ENCODE assay signal across 8 cellular contexts in the genomic region with DNA sequence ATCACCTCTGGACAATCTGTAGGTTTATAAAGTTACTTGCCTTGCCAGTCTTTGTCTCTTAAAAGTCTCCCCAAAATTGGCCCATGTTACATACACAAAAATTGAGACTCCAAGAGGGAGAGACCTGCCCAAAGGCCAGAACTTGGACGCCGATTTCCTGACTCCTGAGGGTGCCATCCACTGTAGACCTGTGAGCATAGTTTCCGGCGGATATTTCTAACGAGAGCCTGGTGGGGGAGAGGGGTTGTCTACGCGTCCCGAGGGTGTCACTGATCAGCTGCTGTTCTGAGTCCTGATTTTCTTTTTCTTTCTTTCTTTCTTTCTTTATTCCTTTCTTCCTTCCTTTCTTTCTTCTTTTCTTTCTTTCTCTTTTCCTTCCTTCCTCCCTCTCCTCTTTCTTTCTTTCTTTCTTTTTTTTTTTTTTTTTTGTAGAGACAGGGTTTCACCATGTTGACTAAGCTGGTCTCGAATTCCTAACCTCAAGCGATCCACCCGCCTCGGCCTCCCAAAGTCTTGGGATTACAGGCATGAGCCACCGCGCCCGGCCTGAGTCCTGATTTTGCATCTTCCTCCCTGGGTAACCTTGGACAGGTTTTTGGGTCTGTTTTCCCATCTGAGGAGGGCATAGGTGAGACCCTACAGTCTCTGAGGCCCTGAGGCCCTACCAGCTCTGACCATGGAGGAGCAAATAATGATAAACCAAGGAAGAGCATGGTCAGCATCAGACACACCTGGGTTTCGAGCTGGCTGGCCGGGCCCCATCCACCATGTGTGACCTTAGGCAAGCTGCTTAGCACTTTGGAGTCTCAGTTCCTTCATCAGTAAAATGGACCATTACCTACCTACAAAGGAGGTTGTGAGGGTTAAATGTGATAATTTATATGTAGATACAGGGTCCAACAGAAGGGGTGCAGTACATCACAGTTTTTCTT. TPM values are rescaled to one million over a fixed set of nuclear protein-coding genes. Genes with fewer than 3 reads are reported as not detected.
DNase-seq lines count a peak whose midpoint lies in the region; ATAC-seq, FAIRE-seq and TF ChIP-seq lines count a peak whose summit lies in the region.

No MANE protein-coding gene starts in this region.

- TF ChIP-seq EP300 in SK-N-SH (IDR thresholded peaks at IDR 0.05; ENCODE audit: borderline replicate concordance in 1 of 2, low read depth in 1 of 2, low read length in 1 of 2) = no peak

- no peak for TF ChIP-seq CTCF in SK-N-SH (IDR thresholded peaks at IDR 0.05)
- TF ChIP-seq CTCF in RWPE2 (IDR thresholded peaks at IDR 0.05; ENCODE audit: poor library complexity, severe bottlenecking) = no peak

- WGBS in SK-N-SH (ENCODE audit: low lambda C conversion rate) = 85% methylated on average over 17 of the region's 17 CpGs

- CTCF ChIA-PET in SK-N-SH (lab: Yijun Ruan, JAX) = interaction anchor here (0.7 to 9.7 kb wide), 20 partner anchors 9 to 199 kb away, joined by 3 to 74 read pairs (median 4); partner anchors contain the start of gene CAMKK1

- peak overlapping the region; percentile 81; the same call in 1 of the 2 replicates for H2AFZ ChIP-seq in SK-N-SH (ENCODE audit: low read depth)

- H3K9me3 ChIP-seq in SK-N-SH = no peaks in the 10 kb centered on the region
- no peaks in the 10 kb centered on the region for H3K9me3 ChIP-seq in RWPE2 (ENCODE audit: severe bottlenecking)
- no peaks in the 10 kb centered on the region for H3K9me3 ChIP-seq in iPS-18a (ENCODE audit: control insufficient read depth, low read depth, low read length)
- H3K9me3 ChIP-seq in skeletal muscle satellite cell (replicated peaks; ENCODE audit: low read length) = no peaks in the 10 kb centered on the region

- no peaks in the 10 kb centered on the region for H3K9me2 ChIP-seq in SK-N-SH

- H3K9ac ChIP-seq in SK-N-SH (no peak overlapping the region), iPS-18a (ENCODE audit: low read length) (no peak overlapping the region), skeletal muscle satellite cell (ENCODE audit: low read depth, low read length) (no peak overlapping the region)

- H3K4me3 ChIP-seq in SK-N-SH (ENCODE audit: low read depth in 2 of 2, low read length in 1 of 2) (no peak overlapping the region), RWPE2 (ENCODE audit: severe bottlenecking) (peak overlapping the region; percentile 77), iPS-18a (ENCODE audit: low read length) (peak overlapping the region; percentile 46), skeletal muscle satellite cell (ENCODE audit: low read length) (no peak overlapping the region)

- no peak for TF ChIP-seq RAD21 in SK-N-SH (IDR thresholded peaks at IDR 0.05; ENCODE audit: low read length)

- ATAC-seq in SK-N-SH treated with all-trans-retinoic acid at 6 μM for 48 hours (no peak), RWPE2 (ENCODE audit: low read depth) (no peak), HG03097 (IDR thresholded peaks at IDR 0.05; ENCODE audit: low FRiP score, unreplicated experiment) (no peak)

- H3K36me3 ChIP-seq in SK-N-SH (replicated peaks in 1 of 2; ENCODE audit: control insufficient read depth in 1 of 2, insufficient read depth in 2 of 2, low read length in 1 of 2) (peaks cover 9 to 16% of the 10 kb centered on the region in 2 experiments), RWPE2 (ENCODE audit: low read depth) (peaks cover 24% of the 10 kb centered on the region), iPS-18a (ENCODE audit: control insufficient read depth, low read depth, low read length) (peaks cover 15% of the 10 kb centered on the region), skeletal muscle satellite cell (ENCODE audit: insufficient read depth, low read length) (peaks cover 17% of the 10 kb centered on the region)

- H3K27me3 ChIP-seq in SK-N-SH (ENCODE audit: insufficient read depth) (no peaks in the 10 kb centered on the region), RWPE2 (ENCODE audit: insufficient read depth, poor library complexity, severe bottlenecking) (no peaks in the 10 kb centered on the region), iPS-18a (ENCODE audit: control insufficient read depth, insufficient read depth, low read length) (no peaks in the 10 kb centered on the region), skeletal muscle satellite cell (ENCODE audit: control insufficient read depth, insufficient read depth, low read length) (peaks cover 4% of the 10 kb centered on the region)

- peaks cover 39% of the 10 kb centered on the region for H3K79me2 ChIP-seq in SK-N-SH (ENCODE audit: insufficient read depth)

- H3K27ac ChIP-seq in SK-N-SH (ENCODE audit: low read depth in 2 of 2, low read length in 1 of 2) (no peak overlapping the region), RWPE2 (ENCODE audit: poor library complexity, severe bottlenecking) (no peak overlapping the region), iPS-18a (ENCODE audit: low read length) (no peak overlapping the region)

- DNase-seq in SK-N-SH = no peak
- no peak for DNase-seq in RWPE2 (ENCODE audit: low spot score)
- no peak for DNase-seq in urothelium cell line (ENCODE audit: low spot score)
- DNase-seq in NCI-H2107 treated with DMSO at 0.1 percent for 48 hours (lab: John Stamatoyannopoulos, UW; ENCODE audit: unreplicated experiment) = no peak

- no peak for FAIRE-seq in urothelium cell line (lab: Jason Lieb, UNC)

- POLR2A ChIA-PET in SK-N-SH (lab: Yijun Ruan, JAX) = interaction anchor here (0.7 to 1.0 kb wide), 3 partner anchors 11 to 296 kb away, joined by 3 to 5 read pairs (median 4); partner anchors contain the start of genes CYB5D2 and ZZEF1

- H3K4me2 ChIP-seq in SK-N-SH (peak overlapping the region; percentile 56; the same call in 1 of the 2 replicates), skeletal muscle satellite cell (ENCODE audit: low read length) (peak overlapping the region; percentile 70)

- H4K20me1 ChIP-seq in SK-N-SH (ENCODE audit: insufficient read depth) = peaks cover 26% of the 10 kb centered on the region

- H3F3A ChIP-seq in SK-N-SH (replicated peaks; ENCODE audit: insufficient read depth) = no peaks in the 10 kb centered on the region

- H3K4me1 ChIP-seq in SK-N-SH (ENCODE audit: control insufficient read depth in 1 of 2, insufficient read depth in 2 of 2, low read depth in 1 of 2, low read length in 1 of 2) (peaks cover 3 to 9% of the 10 kb centered on the region in 2 experiments; a peak in 3 of 4 replicates), RWPE2 (ENCODE audit: insufficient read depth, poor library complexity, severe bottlenecking) (peaks cover 4% of the 10 kb centered on the region), iPS-18a (ENCODE audit: control insufficient read depth, low read depth, low read length) (peaks cover 3% of the 10 kb centered on the region), skeletal muscle satellite cell (ENCODE audit: control insufficient read depth, insufficient read depth, low read length) (no peaks in the 10 kb centered on the region)

TF ChIP-seq in SK-N-SH, 30 proteins besides CTCF, POLR2A, EP300 and RAD21:
- no peak for TF ChIP-seq RFX5 (IDR thresholded peaks at IDR 0.05; ENCODE audit: low read length)
- TF ChIP-seq, protein P1, sequence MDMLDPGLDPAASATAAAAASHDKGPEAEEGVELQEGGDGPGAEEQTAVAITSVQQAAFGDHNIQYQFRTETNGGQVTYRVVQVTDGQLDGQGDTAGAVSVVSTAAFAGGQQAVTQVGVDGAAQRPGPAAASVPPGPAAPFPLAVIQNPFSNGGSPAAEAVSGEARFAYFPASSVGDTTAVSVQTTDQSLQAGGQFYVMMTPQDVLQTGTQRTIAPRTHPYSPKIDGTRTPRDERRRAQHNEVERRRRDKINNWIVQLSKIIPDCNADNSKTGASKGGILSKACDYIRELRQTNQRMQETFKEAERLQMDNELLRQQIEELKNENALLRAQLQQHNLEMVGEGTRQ (IDR thresholded peaks at IDR 0.05; ENCODE audit: borderline replicate concordance, low read depth, low read length) = 0 out of 2 replicates have a peak, but pooled peaks have one; percentile 9
TF ChIP-seq in SK-N-SH: peak in this region for 1.

TF ChIP-seq in SK-N-SH treated with all-trans-retinoic acid at 6 μM for 48 hours, 23 proteins besides CTCF, POLR2A, EP300 and RAD21 (continues in another document):
- no peak for TF ChIP-seq CSDC2 (CRISPR knock-in tag; IDR thresholded peaks at IDR 0.05)
- no peak for TF ChIP-seq SNAI2 (CRISPR knock-in tag; IDR thresholded peaks at IDR 0.05)
- no peak for TF ChIP-seq BACH2 (CRISPR knock-in tag; IDR thresholded peaks at IDR 0.05; ENCODE audit: borderline replicate concordance)
- TF ChIP-seq ZNF8 (CRISPR knock-in tag; IDR thresholded peaks at IDR 0.05) = no peak
- TF ChIP-seq, protein P2, sequence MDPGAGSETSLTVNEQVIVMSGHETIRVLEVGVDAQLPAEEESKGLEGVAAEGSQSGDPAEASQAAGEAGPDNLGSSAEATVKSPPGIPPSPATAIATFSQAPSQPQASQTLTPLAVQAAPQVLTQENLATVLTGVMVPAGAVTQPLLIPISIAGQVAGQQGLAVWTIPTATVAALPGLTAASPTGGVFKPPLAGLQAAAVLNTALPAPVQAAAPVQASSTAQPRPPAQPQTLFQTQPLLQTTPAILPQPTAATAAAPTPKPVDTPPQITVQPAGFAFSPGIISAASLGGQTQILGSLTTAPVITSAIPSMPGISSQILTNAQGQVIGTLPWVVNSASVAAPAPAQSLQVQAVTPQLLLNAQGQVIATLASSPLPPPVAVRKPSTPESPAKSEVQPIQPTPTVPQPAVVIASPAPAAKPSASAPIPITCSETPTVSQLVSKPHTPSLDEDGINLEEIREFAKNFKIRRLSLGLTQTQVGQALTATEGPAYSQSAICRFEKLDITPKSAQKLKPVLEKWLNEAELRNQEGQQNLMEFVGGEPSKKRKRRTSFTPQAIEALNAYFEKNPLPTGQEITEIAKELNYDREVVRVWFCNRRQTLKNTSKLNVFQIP (CRISPR knock-in tag; IDR thresholded peaks at IDR 0.05; ENCODE audit: borderline replicate concordance, low read depth) = no peak

RNA-seq across cellular contexts. Expression of gene NCBP3, which starts 1.0 kb away (rescaled TPM):
- polyA plus RNA-seq in SK-N-SH (2012; rRNA removed) = 6.5 and 9.5 TPM in 2 replicates
- 7.4 and 9.4 TPM in 2 replicates for polyA plus RNA-seq in SK-N-SH (2012; cell fraction: cytosol; rRNA removed)
- 16.2 and 29.3 TPM in 2 replicates for polyA plus RNA-seq in SK-N-SH (2012; cell fraction: nucleus; rRNA removed)
- total RNA-seq in skeletal muscle satellite cell (2012; rRNA removed) = 10.0 and 11.4 TPM in 2 replicates

RNA-seq across cellular contexts. Expression of gene CAMKK1, which starts 45.8 kb away (rescaled TPM):
- 6.8 and 8.1 TPM in 2 replicates for polyA plus RNA-seq in SK-N-SH (2012; rRNA removed)
- 2.9 and 4.5 TPM in 2 replicates for polyA plus RNA-seq in SK-N-SH (2012; cell fraction: cytosol; rRNA removed)
- 21.8 and 22.5 TPM in 2 replicates for polyA plus RNA-seq in SK-N-SH (2012; cell fraction: nucleus; rRNA removed)
- 9.4 and 12.7 TPM in 2 replicates for total RNA-seq in skeletal muscle satellite cell (2012; rRNA removed)

RNA-seq across cellular contexts. Expression of gene ITGAE, which starts 46.0 kb away (rescaled TPM):
- polyA plus RNA-seq in SK-N-SH (2012; rRNA removed) = 56.7 and 73.4 TPM in 2 replicates
- 72.1 and 78.3 TPM in 2 replicates for polyA plus RNA-seq in SK-N-SH (2012; cell fraction: cytosol; rRNA removed)
- polyA plus RNA-seq in SK-N-SH (2012; cell fraction: nucleus; rRNA removed) = 32.0 and 33.4 TPM in 2 replicates
- 8.7 and 10.1 TPM in 2 replicates for total RNA-seq in skeletal muscle satellite cell (2012; rRNA removed)

Comparison
In these comparisons a context has a peak if more than half of its experiments do, and no peak if none do; other contexts are left out.
1. H3K4me3 ChIP-seq: peak in RWPE2 (single experiment) and iPS-18a (single experiment); none in SK-N-SH (0 of 2) and skeletal muscle satellite cell (single experiment).